In genomic region chr9:75039006-75039405, GRCh38 we compare ENCODE assay signal across 18 cellular contexts. TPM values are rescaled to one million over a fixed set of nuclear protein-coding genes. Genes with fewer than 3 reads are reported as not detected.
DNase-seq lines count a peak whose midpoint lies in the region; ATAC-seq and TF ChIP-seq lines count a peak whose summit lies in the region.
"Had no signal": no experiment of that assay in that cellular context is flagged by ENCODE, and none has a peak within 500 bp of the region (broad histone marks: within the 10 kb centered on the region; RNA-seq: fewer than 3 reads in every experiment).

No MANE protein-coding gene starts in this region.

- TF ChIP-seq POLR2A in gastroesophageal sphincter (IDR thresholded peaks at IDR 0.05) = no peak

- 24 to 36% methylated on average over 2 of the region's 2 CpGs for WGBS in gastroesophageal sphincter (ENCODE audit: low coverage in 1 of 2), 2 donors

- TF ChIP-seq CTCF in gastroesophageal sphincter (IDR thresholded peaks at IDR 0.05) (no peak), dorsolateral prefrontal cortex (IDR thresholded peaks at IDR 0.05 in 54 of 56, conservative IDR thresholded peaks at IDR 0.05 in 2 of 56; ENCODE audit: low read depth in 1 of 56, partially characterized antibody in 56 of 56) (no peak)

- DNase-seq in GM04504 (ENCODE audit: low read depth) (peak; percentile 82), amniotic epithelial cell (ENCODE audit: low read depth) (peak; percentile 88), superior temporal gyrus (ENCODE audit: extremely low spot score) (peak; percentile 45), dorsolateral prefrontal cortex (no peak), NCI-H1417 (lab: John Stamatoyannopoulos, UW) (no peak), NOMO-1 treated with DMSO at 0.1 percent for 48 hours (lab: John Stamatoyannopoulos, UW; ENCODE audit: unreplicated experiment) (no peak), UCSD-AML1 (lab: John Stamatoyannopoulos, UW; ENCODE audit: unreplicated experiment) (no peak)
- DNase-seq: activated CD4-positive, alpha-beta T cell treated with anti-CD3 and anti-CD28 coated beads, Interleukin-2, amount 50 U/mL, for 48 hours; body of pancreas; effector CD8-positive, alpha-beta T cell; glutamatergic neuron; naive B cell; NCI-H187 treated with DMSO at 0.1 percent for 48 hours; NCI-H774; Right ventricle myocardium superior; stimulated activated CD4-positive, alpha-beta T cell treated with anti-CD3 and anti-CD28 coated beads, Interleukin-4, amount 100 ng/mL, for 24 hours had no signal

- H3K36me3 ChIP-seq in gastroesophageal sphincter = no peaks in the 10 kb centered on the region
- H3K36me3 ChIP-seq: right atrium auricular region had no signal

- ATAC-seq in gastroesophageal sphincter = peak; percentile 57
- ATAC-seq: body of pancreas had no signal

- H3K4me1 ChIP-seq in gastroesophageal sphincter = no peaks in the 10 kb centered on the region
- H3K4me1 ChIP-seq: body of pancreas, right atrium auricular region had no signal

- no peak for TF ChIP-seq EP300 in gastroesophageal sphincter (IDR thresholded peaks at IDR 0.05)

- H3K9me3 ChIP-seq in gastroesophageal sphincter = no peaks in the 10 kb centered on the region
- H3K9me3 ChIP-seq: body of pancreas, right atrium auricular region had no signal

- H3K27ac ChIP-seq in gastroesophageal sphincter (peak overlapping the region in 1 of 4 donors; percentile 9), dorsolateral prefrontal cortex (peak overlapping the region in 21 of 59 donors; percentile 11 to 55 (median 35))
- H3K27ac ChIP-seq: body of pancreas, right atrium auricular region had no signal

- H3K4me3 ChIP-seq in gastroesophageal sphincter = no peak overlapping the region
- H3K4me3 ChIP-seq in dorsolateral prefrontal cortex = no peak overlapping the region
- H3K4me3 ChIP-seq: body of pancreas, right atrium auricular region had no signal

- peaks cover 6% of the 10 kb centered on the region for H3K27me3 ChIP-seq in gastroesophageal sphincter
- H3K27me3 ChIP-seq in dorsolateral prefrontal cortex = no peaks in the 10 kb centered on the region
- H3K27me3 ChIP-seq: body of pancreas, right atrium auricular region had no signal

- intact Hi-C loops in dorsolateral prefrontal cortex (cut with DNase I) = no loop called here

RNA-seq across cellular contexts. Expression of gene CARNMT1, which starts 10.9 kb away (rescaled TPM):
- total RNA-seq in gastroesophageal sphincter (10 to 100 TPM; 11.2 to 15.5 (median 13.2) TPM), dorsolateral prefrontal cortex (10 to 100 TPM; 14.3 to 36.6 (median 21.8) TPM)

RNA-seq across cellular contexts. Expression of gene NMRK1, which starts 48.9 kb away (rescaled TPM):
- total RNA-seq in gastroesophageal sphincter (10 to 100 TPM in 2 of 4 donors, 1 to 10 TPM in 2; 6.3 to 21.5 (median 13.6) TPM), dorsolateral prefrontal cortex (10 to 100 TPM; 13.8 to 51.6 (median 30.0) TPM)

RNA-seq across cellular contexts. Expression of gene OSTF1, which starts 49.3 kb away (rescaled TPM):
- total RNA-seq in gastroesophageal sphincter (10 to 100 TPM in 3 of 4 donors, 1 to 10 TPM in 1; 9.7 to 37.6 (median 28.5) TPM), dorsolateral prefrontal cortex (10 to 100 TPM; 26.5 to 76.4 (median 58.6) TPM)

Comparison
In these comparisons a context has a peak if more than half of its experiments do, and no peak if none do; other contexts are left out.
1. DNase-seq: peak in GM04504 (single experiment), amniotic epithelial cell (single experiment) and superior temporal gyrus (single experiment); none in dorsolateral prefrontal cortex (0 of 10), NCI-H1417 (0 of 3), NOMO-1 treated with DMSO at 0.1 percent for 48 hours (single experiment) and UCSD-AML1 (single experiment).